ENCODE assay signal across 22 cellular contexts in the genomic region with DNA sequence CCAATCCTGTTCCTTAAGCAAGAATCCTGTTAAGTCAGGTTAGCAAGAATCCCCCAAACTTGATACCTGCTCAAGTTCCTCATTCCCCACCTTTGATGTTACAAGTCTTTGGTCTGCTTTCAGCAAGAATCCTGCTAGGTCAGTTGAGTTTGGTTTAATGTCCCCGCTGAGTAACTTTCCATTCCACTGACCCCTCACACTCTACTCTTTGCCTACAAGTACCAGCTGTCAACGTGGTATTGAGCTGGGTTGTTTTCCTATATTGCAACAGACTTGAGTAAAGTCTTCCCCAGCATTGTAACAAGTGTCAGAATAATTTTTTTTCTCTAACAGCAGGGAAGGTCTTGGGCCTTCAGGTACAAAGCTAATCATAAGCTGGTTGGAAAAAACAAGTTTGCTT. TPM values are rescaled to one million over a fixed set of nuclear protein-coding genes. Genes with fewer than 3 reads are reported as not detected.
"Had no signal": no experiment of that assay in that cellular context is flagged by ENCODE, and none has a peak within 500 bp of the region (broad histone marks: within the 10 kb centered on the region; RNA-seq: fewer than 3 reads in every experiment).

No MANE protein-coding gene starts in this region.

- H3K36me3 Mint-ChIP-seq: activated CD8-positive, alpha-beta memory T cell treated with anti-CD3 and anti-CD28 coated beads, Interleukin-2, amount 10 ng/mL, durations not matched to agents 7 days and 5 days; brain had no signal

- H3K27ac Mint-ChIP-seq: activated CD4-positive, alpha-beta T cell treated with anti-CD3 and anti-CD28 coated beads, Interleukin-2, amount 10 ng/mL, durations not matched to agents 7 days and 5 days; activated CD8-positive, alpha-beta memory T cell treated with anti-CD3 and anti-CD28 coated beads, Interleukin-2, amount 10 ng/mL, durations not matched to agents 7 days and 5 days; activated CD8-positive, alpha-beta T cell treated with anti-CD3 and anti-CD28 coated beads for 36 hours; activated naive CD4-positive, alpha-beta T cell treated with anti-CD3 and anti-CD28 coated beads, Interleukin-2, amount 50 U/mL, for 72 hours; naive thymus-derived CD4-positive, alpha-beta T cell; T-helper 2 cell treated with Interferon-gamma antibody and Interleukin-4, amounts not matched to agents 5 μg/mL and 100 μg/mL, for 36 hours had no signal

- ATAC-seq: activated CD8-positive, alpha-beta memory T cell treated with anti-CD3 and anti-CD28 coated beads, Interleukin-2, amount 10 ng/mL, durations not matched to agents 7 days and 5 days; activated CD8-positive, alpha-beta T cell treated with anti-CD3 and anti-CD28 coated beads for 36 hours; activated naive CD4-positive, alpha-beta T cell treated with anti-CD3 and anti-CD28 coated beads, Interleukin-2, amount 50 U/mL, for 72 hours; heart right ventricle; left lung; naive thymus-derived CD4-positive, alpha-beta T cell had no signal

- H3K4me3 ChIP-seq: heart right ventricle, left lung, lung had no signal

- H3K27ac ChIP-seq: heart right ventricle, left lung, VCaP had no signal

- H3K9me3 ChIP-seq: heart right ventricle, left lung had no signal

- FAIRE-seq: endometrium, urothelium cell line had no signal

- H3K9me3 Mint-ChIP-seq: activated CD4-positive, alpha-beta T cell treated with anti-CD3 and anti-CD28 coated beads, Interleukin-2, amount 10 ng/mL, durations not matched to agents 7 days and 5 days; activated naive CD4-positive, alpha-beta T cell treated with anti-CD3 and anti-CD28 coated beads, Interleukin-2, amount 50 U/mL, for 72 hours; brain; neural crest cell; T-helper 2 cell treated with Interferon-gamma antibody and Interleukin-4, amounts not matched to agents 5 μg/mL and 100 μg/mL, for 36 hours had no signal

- H3K36me3 ChIP-seq: heart right ventricle, left lung had no signal

- H3K4me3 Mint-ChIP-seq: activated CD4-positive, alpha-beta T cell treated with anti-CD3 and anti-CD28 coated beads, Interleukin-2, amount 10 ng/mL, durations not matched to agents 7 days and 5 days; activated CD8-positive, alpha-beta memory T cell treated with anti-CD3 and anti-CD28 coated beads, Interleukin-2, amount 10 ng/mL, durations not matched to agents 7 days and 5 days; activated CD8-positive, alpha-beta T cell treated with anti-CD3 and anti-CD28 coated beads for 36 hours; brain; naive thymus-derived CD4-positive, alpha-beta T cell; neural crest cell; T-helper 2 cell treated with Interferon-gamma antibody and Interleukin-4, amounts not matched to agents 5 μg/mL and 100 μg/mL, for 36 hours had no signal

- DNase-seq: activated CD4-positive, alpha-beta T cell treated with anti-CD3 and anti-CD28 coated beads, Interleukin-2, amount 10 ng/mL, durations not matched to agents 7 days and 5 days; activated CD4-positive, CD25-positive, alpha-beta regulatory T cell treated with anti-CD3 and anti-CD28 coated beads, Interleukin-2, amount 50 U/mL, for 72 hours; activated CD8-positive, alpha-beta memory T cell treated with anti-CD3 and anti-CD28 coated beads, Interleukin-2, amount 10 ng/mL, durations not matched to agents 7 days and 5 days; activated CD8-positive, alpha-beta T cell treated with anti-CD3 and anti-CD28 coated beads for 36 hours; activated gamma-delta T cell treated with Interleukin-2 at 50 U/mL for 16 hours; activated T-cell treated with anti-CD3 and anti-CD28 coated beads for 4 hours; aorta; effector CD4-positive, alpha-beta T cell; heart right ventricle; left lung; naive thymus-derived CD4-positive, alpha-beta T cell; posterior cingulate gyrus; stimulated activated CD4-positive, alpha-beta T cell treated with anti-CD3 and anti-CD28 coated beads, Interleukin-4, amount 100 ng/mL, for 1 hour; stimulated activated naive CD4-positive, alpha-beta T cell had no signal

RNA-seq across cellular contexts. Expression of a gene that starts 6.3 kb away (rescaled TPM):
- total RNA-seq: activated CD4-positive, alpha-beta T cell treated with anti-CD3 and anti-CD28 coated beads, Interleukin-2, amount 10 ng/mL, durations not matched to agents 7 days and 5 days had no signal
- polyA plus RNA-seq: naive thymus-derived CD4-positive, alpha-beta T cell had no signal
